In genomic region chr2:74895031-74895425, GRCh38 we compare ENCODE assay signal across 9 cellular contexts.
"Had no signal": no experiment of that assay in that cellular context is flagged by ENCODE, and none has a peak within 500 bp of the region (broad histone marks: within the 10 kb centered on the region; RNA-seq: fewer than 3 reads in every experiment).

No MANE protein-coding gene starts in this region.

- DNase-seq: activated CD4-positive, alpha-beta T cell treated with anti-CD3 and anti-CD28 coated beads, Interleukin-2, amount 50 U/mL, for 4 hours; activated naive CD4-positive, alpha-beta T cell treated with anti-CD3 and anti-CD28 coated beads for 36 hours; activated T-cell treated with anti-CD3 and anti-CD28 coated beads for 4 hours; naive B cell; small intestine; stimulated activated CD4-positive, alpha-beta T cell treated with anti-CD3 and anti-CD28 coated beads, Interleukin-4, amount 100 ng/mL, for 4 hours; upper lobe of left lung had no signal

- H3K4me3 ChIP-seq: suprapubic skin, upper lobe of left lung had no signal

- ATAC-seq: left lobe of liver had no signal

- H3K27ac ChIP-seq: suprapubic skin, upper lobe of left lung had no signal

- H3K9me3 ChIP-seq: suprapubic skin, upper lobe of left lung had no signal

- H3K4me1 ChIP-seq: suprapubic skin, upper lobe of left lung had no signal

- H3K27me3 ChIP-seq: suprapubic skin, upper lobe of left lung had no signal
